Comparison of ENCODE assay signal across 9 cellular contexts in genomic region chr2:46942891-46943626, GRCh38. TPM values are rescaled to one million over a fixed set of nuclear protein-coding genes. Genes with fewer than 3 reads are reported as not detected.
DNase-seq lines count a peak whose midpoint lies in the region; ATAC-seq, FAIRE-seq and TF ChIP-seq lines count a peak whose summit lies in the region.
"Had no signal": no experiment of that assay in that cellular context is flagged by ENCODE, and none has a peak within 500 bp of the region (broad histone marks: within the 10 kb centered on the region; RNA-seq: fewer than 3 reads in every experiment).

No MANE protein-coding gene starts in this region.

- H3K27ac ChIP-seq in lower lobe of right lung (peak overlapping the region; percentile 95), transverse colon (peak overlapping the region; percentile 89 to 95 (median 94))

- WGBS in transverse colon (ENCODE audit: low coverage in 1 of 2), 2 donors: 75% methylated on average over 10 of the region's 10 CpGs; no CpG with 5 or more reads in 1 of the 2 donors

- TF ChIP-seq EP300 in transverse colon (IDR thresholded peaks at IDR 0.05; ENCODE audit: low read depth): no peak

- ATAC-seq in lower lobe of right lung (no peak), HG03045 (IDR thresholded peaks at IDR 0.05; ENCODE audit: unreplicated experiment) (no peak), HG02763 (IDR thresholded peaks at IDR 0.05; ENCODE audit: unreplicated experiment) (no peak)

- H3K4me1 ChIP-seq in lower lobe of right lung (peaks cover 33% of the 10 kb centered on the region), transverse colon (peaks cover 12 to 54% (median 35%) of the 10 kb centered on the region in 4 donors)

- H3K9me3 ChIP-seq in lower lobe of right lung: no peaks in the 10 kb centered on the region
- no peaks in the 10 kb centered on the region for H3K9me3 ChIP-seq in transverse colon

- TF ChIP-seq POLR2A in transverse colon (IDR thresholded peaks at IDR 0.05): no peak

- H3K4me3 ChIP-seq in lower lobe of right lung (peak overlapping the region; percentile 96), transverse colon (peak overlapping the region in 1 of 4 donors; percentile 84)

- H3K27me3 Mint-ChIP-seq in activated naive CD4-positive, alpha-beta T cell treated with anti-CD3 and anti-CD28 coated beads, Interleukin-2, amount 50 U/mL, for 24 hours: no peaks in the 10 kb centered on the region
- H3K27me3 Mint-ChIP-seq in activated T-helper 1 cell treated with anti-CD3 and anti-CD28 coated beads, Interleukin-12 subunit alpha, Interleukin-12 subunit beta, Interleukin-2, Interleukin-4 antibody, amounts not matched to agents 30 ng/mL and 10 ng/mL and 1 ng/mL, durations not matched to agents 14 hours and 24 hours and 36 hours (ENCODE audit: insufficient read depth): no peaks in the 10 kb centered on the region

- intact Hi-C loops in activated T-helper 1 cell treated with anti-CD3 and anti-CD28 coated beads, Interleukin-12 subunit alpha, Interleukin-12 subunit beta, Interleukin-2, Interleukin-4 antibody, amounts not matched to agents 30 ng/mL and 10 ng/mL and 1 ng/mL, durations not matched to agents 14 hours and 24 hours and 36 hours (cut with micrococcal nuclease): no loop called here
- intact Hi-C loops in lower lobe of right lung (cut with DNase I): no loop called here
- intact Hi-C loops in transverse colon (cut with DNase I; ENCODE audit: low total_unique reads): no loop called here

- peak overlapping the region; percentile 98 for H3K4me3 Mint-ChIP-seq in activated naive CD4-positive, alpha-beta T cell treated with anti-CD3 and anti-CD28 coated beads, Interleukin-2, amount 50 U/mL, for 24 hours
- H3K4me3 Mint-ChIP-seq in activated T-helper 1 cell treated with anti-CD3 and anti-CD28 coated beads, Interleukin-12 subunit alpha, Interleukin-12 subunit beta, Interleukin-2, Interleukin-4 antibody, amounts not matched to agents 30 ng/mL and 10 ng/mL and 1 ng/mL, durations not matched to agents 14 hours and 24 hours and 36 hours: peak overlapping the region; percentile 99

- H3K27ac Mint-ChIP-seq in activated naive CD4-positive, alpha-beta T cell treated with anti-CD3 and anti-CD28 coated beads, Interleukin-2, amount 50 U/mL, for 24 hours: peak overlapping the region; percentile 98
- H3K27ac Mint-ChIP-seq in activated T-helper 1 cell treated with anti-CD3 and anti-CD28 coated beads, Interleukin-12 subunit alpha, Interleukin-12 subunit beta, Interleukin-2, Interleukin-4 antibody, amounts not matched to agents 30 ng/mL and 10 ng/mL and 1 ng/mL, durations not matched to agents 14 hours and 24 hours and 36 hours: peak overlapping the region; percentile 99

- in situ Hi-C loops in transverse colon (cut with MboI; ENCODE audit: low pct_ligation_motif_present in 1 of 4, low pct_unique_long_range_greater_than_20kb in 1 of 4, low sequenced_read_pairs in 3 of 4): no loop called here

- no peaks in the 10 kb centered on the region for H3K9me3 Mint-ChIP-seq in activated naive CD4-positive, alpha-beta T cell treated with anti-CD3 and anti-CD28 coated beads, Interleukin-2, amount 50 U/mL, for 24 hours
- no peaks in the 10 kb centered on the region for H3K9me3 Mint-ChIP-seq in activated T-helper 1 cell treated with anti-CD3 and anti-CD28 coated beads, Interleukin-12 subunit alpha, Interleukin-12 subunit beta, Interleukin-2, Interleukin-4 antibody, amounts not matched to agents 30 ng/mL and 10 ng/mL and 1 ng/mL, durations not matched to agents 14 hours and 24 hours and 36 hours

- FAIRE-seq in HTR-8/SVneo (lab: Jason Lieb, UNC): no peak

- TF ChIP-seq CTCF in lower lobe of right lung (IDR thresholded peaks at IDR 0.05) (no peak), transverse colon (IDR thresholded peaks at IDR 0.05) (no peak)

- H3K36me3 Mint-ChIP-seq in activated naive CD4-positive, alpha-beta T cell treated with anti-CD3 and anti-CD28 coated beads, Interleukin-2, amount 50 U/mL, for 24 hours: no peaks in the 10 kb centered on the region
- peaks cover 21% of the 10 kb centered on the region for H3K36me3 Mint-ChIP-seq in activated T-helper 1 cell treated with anti-CD3 and anti-CD28 coated beads, Interleukin-12 subunit alpha, Interleukin-12 subunit beta, Interleukin-2, Interleukin-4 antibody, amounts not matched to agents 30 ng/mL and 10 ng/mL and 1 ng/mL, durations not matched to agents 14 hours and 24 hours and 36 hours (ENCODE audit: low read depth)

- peaks cover 51% of the 10 kb centered on the region for H3K4me1 Mint-ChIP-seq in activated naive CD4-positive, alpha-beta T cell treated with anti-CD3 and anti-CD28 coated beads, Interleukin-2, amount 50 U/mL, for 24 hours
- peaks cover 62% of the 10 kb centered on the region for H3K4me1 Mint-ChIP-seq in activated T-helper 1 cell treated with anti-CD3 and anti-CD28 coated beads, Interleukin-12 subunit alpha, Interleukin-12 subunit beta, Interleukin-2, Interleukin-4 antibody, amounts not matched to agents 30 ng/mL and 10 ng/mL and 1 ng/mL, durations not matched to agents 14 hours and 24 hours and 36 hours (ENCODE audit: low read depth)

- no peaks in the 10 kb centered on the region for H3K36me3 ChIP-seq in lower lobe of right lung
- no peaks in the 10 kb centered on the region for H3K36me3 ChIP-seq in transverse colon

- H3K27me3 ChIP-seq in lower lobe of right lung (ENCODE audit: low read depth): no peaks in the 10 kb centered on the region
- H3K27me3 ChIP-seq in transverse colon: no peaks in the 10 kb centered on the region

- no peak for DNase-seq in activated naive CD4-positive, alpha-beta T cell treated with Interleukin-2 at 50 U/mL for 16 hours
- no peak for DNase-seq in activated T-helper 1 cell treated with anti-CD3 and anti-CD28 coated beads, Interleukin-12 subunit alpha, Interleukin-12 subunit beta, Interleukin-2, Interleukin-4 antibody, amounts not matched to agents 30 ng/mL and 10 ng/mL and 1 ng/mL, durations not matched to agents 14 hours and 24 hours and 36 hours (ENCODE audit: low spot score)
- DNase-seq in lower lobe of right lung: no peak
- DNase-seq in transverse colon: no peak
- DNase-seq in HTR-8/SVneo (ENCODE audit: insufficient read length, low spot score): no peak
- DNase-seq: DMS 273 treated with DMSO at 0.1 percent for 48 hours had no signal

RNA-seq across cellular contexts. Expression of gene TTC7A, which starts 2.0 kb away (rescaled TPM):
- 72.5 and 77.2 TPM in 2 replicates for total RNA-seq in activated T-helper 1 cell treated with anti-CD3 and anti-CD28 coated beads, Interleukin-12 subunit alpha, Interleukin-12 subunit beta, Interleukin-2, Interleukin-4 antibody, amounts not matched to agents 30 ng/mL and 10 ng/mL and 1 ng/mL, durations not matched to agents 14 hours and 24 hours and 36 hours
- total RNA-seq in lower lobe of right lung (60.9 TPM), transverse colon (100 to 1,000 TPM in 1 of 4 donors, 10 to 100 TPM in 3; 40.2 to 212 (median 51.2) TPM)

RNA-seq across cellular contexts. Expression of gene MCFD2, which starts 27.5 kb away (rescaled TPM):
- total RNA-seq in activated T-helper 1 cell treated with anti-CD3 and anti-CD28 coated beads, Interleukin-12 subunit alpha, Interleukin-12 subunit beta, Interleukin-2, Interleukin-4 antibody, amounts not matched to agents 30 ng/mL and 10 ng/mL and 1 ng/mL, durations not matched to agents 14 hours and 24 hours and 36 hours: 48.8 and 51.0 TPM in 2 replicates
- 82.3 TPM for total RNA-seq in lower lobe of right lung
- total RNA-seq in transverse colon: 10 to 100 TPM; 14.5 to 40.1 (median 26.8) TPM
